Comparison of ENCODE assay signal across 28 cellular contexts in the genomic region with DNA sequence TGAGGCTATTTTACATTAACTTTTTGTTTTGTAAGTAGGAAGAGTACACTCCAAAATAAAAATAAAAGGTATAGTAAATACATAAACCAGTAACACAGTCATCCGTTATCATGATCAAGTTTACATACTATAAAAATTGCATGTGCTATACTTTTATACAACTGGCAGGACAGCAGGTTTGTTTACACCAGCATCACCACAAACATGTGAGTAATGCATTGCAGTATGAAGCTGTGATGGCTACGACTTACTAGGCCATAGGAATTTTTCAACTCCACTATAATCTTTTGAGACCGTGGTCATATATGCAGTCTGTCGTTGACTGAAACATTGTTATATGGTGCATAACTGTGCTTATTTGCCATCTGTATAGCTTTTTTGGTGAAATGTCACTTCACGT.
"Had no signal": no experiment of that assay in that cellular context is flagged by ENCODE, and none has a peak within 500 bp of the region (broad histone marks: within the 10 kb centered on the region; RNA-seq: fewer than 3 reads in every experiment).

No MANE protein-coding gene starts in this region.

- H3K27ac ChIP-seq: ascending aorta, body of pancreas, SJSA1 had no signal

- H3K4me1 ChIP-seq: ascending aorta, body of pancreas, SJSA1 had no signal

- H3K4me1 Mint-ChIP-seq: activated naive CD4-positive, alpha-beta T cell treated with anti-CD3 and anti-CD28 coated beads, Interleukin-2, amount 50 U/mL, for 24 hours; central memory CD8-positive, alpha-beta T cell; T-helper 17 cell; WTC11 had no signal

- H3K9me3 ChIP-seq: ascending aorta, body of pancreas, SJSA1 had no signal

- H3K27ac Mint-ChIP-seq: activated CD8-positive, alpha-beta T cell treated with anti-CD3 and anti-CD28 coated beads, Interleukin-2, amount 10 ng/mL, durations not matched to agents 7 days and 5 days; activated naive CD4-positive, alpha-beta T cell treated with anti-CD3 and anti-CD28 coated beads, Interleukin-2, amount 50 U/mL, for 24 hours; T-helper 17 cell; WTC11 had no signal

- ATAC-seq: activated CD8-positive, alpha-beta T cell treated with anti-CD3 and anti-CD28 coated beads, Interleukin-2, amount 10 ng/mL, durations not matched to agents 7 days and 5 days; body of pancreas; T-helper 17 cell; WTC11 had no signal

- DNase-seq: activated CD4-positive, alpha-beta T cell treated with anti-CD3 and anti-CD28 coated beads for 48 hours; activated CD4-positive, alpha-beta T cell treated with anti-CD3 and anti-CD28 coated beads, Interleukin-2, amount 50 U/mL, for 4 hours; activated CD4-positive, CD25-positive, alpha-beta regulatory T cell treated with anti-CD3 and anti-CD28 coated beads, Interleukin-2, amount 50 U/mL, for 72 hours; activated CD8-positive, alpha-beta memory T cell treated with anti-CD3 and anti-CD28 coated beads, Interleukin-2, amount 50 U/mL, for 48 hours; activated CD8-positive, alpha-beta T cell treated with anti-CD3 and anti-CD28 coated beads, Interleukin-2, amount 10 ng/mL, durations not matched to agents 7 days and 5 days; activated effector memory CD4-positive, alpha-beta T cell treated with Interleukin-2 at 50 U/mL for 16 hours; activated naive CD4-positive, alpha-beta T cell; activated T-cell treated with anti-CD3 and anti-CD28 coated beads, Interleukin-2, amount 50 U/mL, for 1 hour; amniotic stem cell; body of pancreas; KBM-7; MV-4-11; NCI-H1105; NCI-H1436; NCI-H1694 treated with DMSO at 0.1 percent for 48 hours; NCI-H2029 treated with DMSO at 0.1 percent for 48 hours; NCI-H510A treated with DMSO at 0.1 percent for 48 hours; NCI-H69; NK-92 treated with Interleukin-12 subunit alpha and Interleukin-12 subunit beta, amount 100 ng/mL, for 24 hours; OCI-M1; SHP77; T-helper 17 cell; T-helper 9 cell had no signal

- H3K27me3 ChIP-seq: ascending aorta, body of pancreas, SJSA1 had no signal

- H3K27me3 Mint-ChIP-seq: activated naive CD4-positive, alpha-beta T cell treated with anti-CD3 and anti-CD28 coated beads, Interleukin-2, amount 50 U/mL, for 24 hours; T-helper 17 cell had no signal

- H3K36me3 Mint-ChIP-seq: WTC11 had no signal

- H3K4me3 Mint-ChIP-seq: activated CD8-positive, alpha-beta T cell treated with anti-CD3 and anti-CD28 coated beads, Interleukin-2, amount 10 ng/mL, durations not matched to agents 7 days and 5 days; activated naive CD4-positive, alpha-beta T cell treated with anti-CD3 and anti-CD28 coated beads, Interleukin-2, amount 50 U/mL, for 24 hours; central memory CD8-positive, alpha-beta T cell; T-helper 17 cell; WTC11 had no signal

- H3K36me3 ChIP-seq: ascending aorta, SJSA1 had no signal

- H3K4me3 ChIP-seq: ascending aorta, body of pancreas, SJSA1 had no signal
